In genomic region chr10:114174462-114175190, GRCh38 we compare ENCODE assay signal across 8 cellular contexts. TPM values are rescaled to one million over a fixed set of nuclear protein-coding genes. Genes with fewer than 3 reads are reported as not detected.
A peak's percentile ranks its signal among the peaks of the same experiment; 100 is the strongest.
DNase-seq lines count a peak whose midpoint lies in the region; ATAC-seq and TF ChIP-seq lines count a peak whose summit lies in the region.

No MANE protein-coding gene starts in this region.

- H3K4me1 Mint-ChIP-seq in naive B cell: peaks cover 24 to 25% (median 24%) of the 10 kb centered on the region in 3 donors

- no peak for DNase-seq in GM06990 (ENCODE audit: extremely low read depth, insufficient read length)
- peak; percentile 86 for DNase-seq in SKM-1 treated with dmso at 0.1 percent for 144 hours (lab: John Stamatoyannopoulos, UW; ENCODE audit: unreplicated experiment)
- peak; percentile 79 for DNase-seq in epithelial cell of esophagus (ENCODE audit: low read depth)
- DNase-seq in naive B cell: no peak
- no peak for DNase-seq in mesenteric fat pad (ENCODE audit: low spot score)
- DNase-seq in epidermal melanocyte (ENCODE audit: insufficient read length, low spot score): no peak

- H3K27me3 ChIP-seq in GM06990 (replicated peaks; ENCODE audit: control insufficient read depth, insufficient read depth, low read length): no peaks in the 10 kb centered on the region

- H3K36me3 Mint-ChIP-seq in naive B cell: no peaks in the 10 kb centered on the region

- H3K27me3 Mint-ChIP-seq in naive B cell: peaks cover 0 to 7% (median 0%) of the 10 kb centered on the region in 3 donors

- H3K4me3 ChIP-seq in GM06990 (replicated peaks; ENCODE audit: low read depth, low read length) (peak overlapping the region; percentile 98), epithelial cell of esophagus (ENCODE audit: low read length) (peak overlapping the region; percentile 99)

- no peaks in the 10 kb centered on the region; the same call in 1 of the 2 replicates for H3K36me3 ChIP-seq in GM06990 (ENCODE audit: control insufficient read depth, insufficient read depth, low read length)

- ATAC-seq in GM21367 (IDR thresholded peaks at IDR 0.05; ENCODE audit: unreplicated experiment) (peak; percentile 23), HG03565 (IDR thresholded peaks at IDR 0.05; ENCODE audit: unreplicated experiment) (peak; percentile 4), naive B cell (ENCODE audit: low read depth in 2 of 2) (peak; percentile 34 to 35)

- TF ChIP-seq CTCF in GM06990 (IDR thresholded peaks at IDR 0.05; ENCODE audit: insufficient read depth, low read length, poor library complexity, severe bottlenecking) (no peak), epithelial cell of esophagus (IDR thresholded peaks at IDR 0.05; ENCODE audit: insufficient read depth, low read depth, low read length, missing control alignments) (no peak)

- H3K4me3 Mint-ChIP-seq in naive B cell: peak overlapping the region; percentile 95 to 100 (median 99)

- H3K9me3 Mint-ChIP-seq in naive B cell: no peaks in the 10 kb centered on the region

- H3K27ac Mint-ChIP-seq in naive B cell: peak overlapping the region; percentile 83 to 99 (median 97)

RNA-seq across cellular contexts. Expression of gene CCDC186, which starts 0.6 kb away (rescaled TPM):
- polyA plus RNA-seq in naive B cell (ENCODE audit: low read depth in 6 of 6): 10 to 100 TPM; 18.1 to 27.5 (median 21.2) TPM
- total RNA-seq in mesenteric fat pad: 19.4 TPM

RNA-seq across cellular contexts. Expression of gene TDRD1, which starts 4.5 kb away (rescaled TPM):
- polyA plus RNA-seq in naive B cell (ENCODE audit: low read depth in 6 of 6): under 1 TPM in 1 of 6 donors, not detected in 5; 0.75 TPM
- 0.16 TPM for total RNA-seq in mesenteric fat pad

Comparison
In these comparisons a context has a peak if more than half of its experiments do, and no peak if none do; other contexts are left out.
1. DNase-seq: peak in SKM-1 treated with dmso at 0.1 percent for 144 hours (single experiment) and epithelial cell of esophagus (single experiment); none in GM06990 (single experiment), naive B cell (single experiment), mesenteric fat pad (single experiment) and epidermal melanocyte (single experiment).
2. Peak in every context shown above with its lines, with median percentiles within 50 percentile points of each other: ATAC-seq.